Comparison of ENCODE assay signal across 2 cellular contexts in the genomic region with DNA sequence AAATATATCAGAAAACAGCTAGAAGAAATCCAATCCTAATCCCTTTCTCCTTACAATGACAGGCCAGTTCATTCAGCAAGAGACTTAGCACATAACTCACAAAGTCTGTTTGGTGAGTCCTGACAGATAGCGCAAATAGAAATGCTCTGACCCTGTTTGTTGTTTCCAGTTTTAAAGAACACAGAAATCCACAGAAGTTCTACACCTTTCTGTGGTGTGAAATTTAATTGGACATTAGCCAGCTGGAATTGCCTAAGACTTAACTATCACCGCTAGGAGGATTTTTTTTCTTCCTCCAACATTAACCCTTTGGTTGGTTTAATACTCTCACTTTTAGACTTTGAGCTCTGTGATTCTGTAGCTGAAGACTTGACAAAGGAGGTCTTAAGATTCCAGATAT.
TF ChIP-seq lines count a peak whose summit lies in the region.

No MANE protein-coding gene starts in this region.

TF ChIP-seq in A549, 52 proteins besides CTCF, POLR2A, EP300 and RAD21:
- TF ChIP-seq RNF2 (IDR thresholded peaks at IDR 0.05; ENCODE audit: borderline replicate concordance, low read depth): no peak
- TF ChIP-seq CEBPB (IDR thresholded peaks at IDR 0.05): peak; percentile 26 to 69; a peak in 2 of 4 replicates

TF ChIP-seq in HepG2, 621 proteins besides CTCF, POLR2A, EP300 and RAD21:
- no peak for TF ChIP-seq PHF21A (CRISPR knock-in tag; IDR thresholded peaks at IDR 0.05)
- peak; percentile 50; the same call in 1 of the 2 replicates for TF ChIP-seq ZNF652 (CRISPR knock-in tag; IDR thresholded peaks at IDR 0.05; ENCODE audit: borderline replicate concordance, low read depth)
